10 cellular contexts compared by ENCODE assay signal in genomic region chr18:63152791-63153190, GRCh38.
DNase-seq lines count a peak whose midpoint lies in the region; ATAC-seq and TF ChIP-seq lines count a peak whose summit lies in the region.
"Had no signal": no experiment of that assay in that cellular context is flagged by ENCODE, and none has a peak within 500 bp of the region (broad histone marks: within the 10 kb centered on the region; RNA-seq: fewer than 3 reads in every experiment).

No MANE protein-coding gene starts in this region.

- H3K36me3 Mint-ChIP-seq in immature natural killer cell: peaks cover 0 to 4% (median 3%) of the 10 kb centered on the region in 3 donors

- no peak for DNase-seq in GM06990 (ENCODE audit: extremely low read depth, insufficient read length)
- DNase-seq in immature natural killer cell: no peak
- no peak for DNase-seq in Right ventricle myocardium inferior (ENCODE audit: missing footprints)
- no peak for DNase-seq in occipital lobe (lab: John Stamatoyannopoulos, UW)
- DNase-seq in SW 1271 (lab: John Stamatoyannopoulos, UW): no peak
- DNase-seq: heart right ventricle, KG1, NCI-H2081 treated with DMSO at 0.1 percent for 48 hours had no signal

- H3K9ac ChIP-seq in SU-DHL-6 (ENCODE audit: low read length): peak overlapping the region; percentile 67

- H3F3A ChIP-seq in SU-DHL-6 (ENCODE audit: insufficient read depth): peaks cover 57% of the 10 kb centered on the region

- H3K4me1 Mint-ChIP-seq in immature natural killer cell: peaks cover 58 to 61% of the 10 kb centered on the region in 2 donors

- H3K27me3 ChIP-seq in GM06990 (replicated peaks; ENCODE audit: control insufficient read depth, insufficient read depth, low read length): no peaks in the 10 kb centered on the region
- H3K27me3 ChIP-seq in SU-DHL-6 (ENCODE audit: low read length): no peaks in the 10 kb centered on the region
- H3K27me3 ChIP-seq: heart right ventricle had no signal

- peaks cover 2% of the 10 kb centered on the region; the same call in 1 of the 2 replicates for H3K36me3 ChIP-seq in GM06990 (ENCODE audit: control insufficient read depth, insufficient read depth, low read length)
- H3K36me3 ChIP-seq in SU-DHL-6 (ENCODE audit: low read length): no peaks in the 10 kb centered on the region
- H3K36me3 ChIP-seq: heart right ventricle had no signal

- peaks cover 85% of the 10 kb centered on the region for H3K79me2 ChIP-seq in SU-DHL-6 (ENCODE audit: insufficient read depth, low read length)

- no peaks in the 10 kb centered on the region for H3K9me2 ChIP-seq in SU-DHL-6 (replicated peaks; ENCODE audit: insufficient read depth, low read length)

- H3K4me3 ChIP-seq in GM06990 (replicated peaks; ENCODE audit: low read depth, low read length) (0 out of 2 replicates have a peak overlapping the region, but pooled peaks have one; percentile 6), SU-DHL-6 (ENCODE audit: insufficient read depth, low read length, poor library complexity, severe bottlenecking) (peak overlapping the region; percentile 38)
- H3K4me3 ChIP-seq: heart right ventricle had no signal

- peak overlapping the region in 1 of 5 donors; percentile 42 for H3K4me3 Mint-ChIP-seq in immature natural killer cell

- H3K27ac ChIP-seq in SU-DHL-6 (ENCODE audit: low read depth, low read length): peak overlapping the region; percentile 92
- H3K27ac ChIP-seq: heart right ventricle had no signal

- H3K27ac Mint-ChIP-seq in immature natural killer cell: peak overlapping the region in 5 of 6 donors; percentile 31 to 96 (median 69)

- no peaks in the 10 kb centered on the region for H3K9me3 ChIP-seq in SU-DHL-6 (ENCODE audit: insufficient read depth, low read length)
- H3K9me3 ChIP-seq: heart right ventricle had no signal

- H3K4me2 ChIP-seq in SU-DHL-6 (ENCODE audit: low read depth, low read length, poor library complexity, severe bottlenecking): peak overlapping the region; percentile 75

- TF ChIP-seq CTCF in GM06990 (IDR thresholded peaks at IDR 0.05; ENCODE audit: insufficient read depth, low read length, poor library complexity, severe bottlenecking) (no peak), SU-DHL-6 (IDR thresholded peaks at IDR 0.05; ENCODE audit: insufficient read depth, low read length, poor library complexity, severe bottlenecking) (no peak)

- peaks cover 6 to 11% (median 10%) of the 10 kb centered on the region in 3 donors for H3K27me3 Mint-ChIP-seq in immature natural killer cell (ENCODE audit: low read depth in 3 of 3)

- peak; percentile 25 for ATAC-seq in GM19455 (IDR thresholded peaks at IDR 0.05; ENCODE audit: unreplicated experiment)
- ATAC-seq in Right ventricle myocardium inferior: no peak
- ATAC-seq: heart right ventricle had no signal

- peaks cover 0 to 1% (median 0%) of the 10 kb centered on the region in 6 donors for H3K9me3 Mint-ChIP-seq in immature natural killer cell

- intact Hi-C loops in Right ventricle myocardium inferior (cut with DNase I): no loop called here

- H4K20me1 ChIP-seq in SU-DHL-6 (ENCODE audit: low read depth, low read length): no peaks in the 10 kb centered on the region

- H2AFZ ChIP-seq in SU-DHL-6 (ENCODE audit: low read depth, low read length, severe bottlenecking): no peak overlapping the region
